Comparison of ENCODE assay signal across 8 cellular contexts in genomic region chr1:184035719-184036516, GRCh38. TPM values are rescaled to one million over a fixed set of nuclear protein-coding genes. Genes with fewer than 3 reads are reported as not detected.
A peak's percentile ranks its signal among the peaks of the same experiment; 100 is the strongest.
DNase-seq lines count a peak whose midpoint lies in the region; ATAC-seq and TF ChIP-seq lines count a peak whose summit lies in the region.

No MANE protein-coding gene starts in this region.

- H3K36me3 Mint-ChIP-seq in GM23338 (ENCODE audit: low read depth) = no peaks in the 10 kb centered on the region

- peak; percentile 35 for DNase-seq in GM23338 (ENCODE audit: low spot score)
- peak; percentile 52 for DNase-seq in WERI-Rb-1
- DNase-seq in left ventricle myocardium inferior = no peak
- DNase-seq in sciatic nerve (ENCODE audit: low spot score) = no peak
- no peak for DNase-seq in ureter (ENCODE audit: low spot score)
- no peak for DNase-seq in HuH-7.5 (ENCODE audit: low spot score)
- DNase-seq in SKM-1 treated with dmso at 0.1 percent for 144 hours (lab: John Stamatoyannopoulos, UW; ENCODE audit: unreplicated experiment) = no peak

- no peak overlapping the region for H3K27ac ChIP-seq in GM23338 (ENCODE audit: low read depth)
- H3K27ac ChIP-seq in WERI-Rb-1 = no peak overlapping the region
- peak overlapping the region; percentile 82 for H3K27ac ChIP-seq in left ventricle myocardium inferior (replicated peaks)

- peaks cover 12% of the 10 kb centered on the region for H3K4me1 ChIP-seq in GM23338 (ENCODE audit: insufficient read depth)
- peaks cover 25% of the 10 kb centered on the region for H3K4me1 ChIP-seq in left ventricle myocardium inferior

- H3K27ac Mint-ChIP-seq in GM23338 = no peak overlapping the region

- H3K27me3 Mint-ChIP-seq in GM23338 (ENCODE audit: insufficient read depth, low read depth, poor library complexity) = peaks cover 36% of the 10 kb centered on the region

- H3K36me3 ChIP-seq in GM23338 (ENCODE audit: insufficient read depth) (peaks cover 3% of the 10 kb centered on the region; the same call in 1 of the 2 replicates), WERI-Rb-1 (no peaks in the 10 kb centered on the region), left ventricle myocardium inferior (no peaks in the 10 kb centered on the region)

- intact Hi-C loops in left ventricle myocardium inferior (cut with micrococcal nuclease) (no loop called here), sciatic nerve (cut with DNase I) (no loop called here)

- no peaks in the 10 kb centered on the region for H3K9me2 ChIP-seq in GM23338 (ENCODE audit: insufficient read depth)

- no peaks in the 10 kb centered on the region for H3K9me3 ChIP-seq in WERI-Rb-1 (ENCODE audit: severe bottlenecking)
- H3K9me3 ChIP-seq in left ventricle myocardium inferior (replicated peaks) = no peaks in the 10 kb centered on the region

- H3K9me3 Mint-ChIP-seq in GM23338 = no peaks in the 10 kb centered on the region; the same call in 2 of the 3 replicates

- peak overlapping the region; percentile 77 for H3K4me3 ChIP-seq in GM23338
- peak overlapping the region; percentile 68 for H3K4me3 ChIP-seq in WERI-Rb-1 (ENCODE audit: low read depth, low read length)
- peak overlapping the region; percentile 72 for H3K4me3 ChIP-seq in left ventricle myocardium inferior

- H3K4me1 Mint-ChIP-seq in GM23338 = peaks cover 7% of the 10 kb centered on the region

- peak overlapping the region; percentile 91 for H2AFZ ChIP-seq in GM23338

- H3F3A ChIP-seq in GM23338 (replicated peaks; ENCODE audit: low read depth) = peaks cover 9% of the 10 kb centered on the region; the same call in 1 of the 2 replicates

- no peaks in the 10 kb centered on the region for H4K20me1 ChIP-seq in GM23338 (replicated peaks; ENCODE audit: insufficient read depth)

- peak overlapping the region; percentile 72 for H3K4me3 Mint-ChIP-seq in GM23338

- peak overlapping the region; percentile 87 for H3K4me2 ChIP-seq in GM23338

- ATAC-seq in GM23338 (peak; percentile 2; the same call in 2 of the 3 replicates), sciatic nerve (peak; percentile 19), HG02973 (IDR thresholded peaks at IDR 0.05; ENCODE audit: unreplicated experiment) (no peak)

- H3K27me3 ChIP-seq in GM23338 (ENCODE audit: insufficient read depth) (peaks cover 74% of the 10 kb centered on the region), WERI-Rb-1 (ENCODE audit: insufficient read depth, low read depth, severe bottlenecking) (no peaks in the 10 kb centered on the region), left ventricle myocardium inferior (ENCODE audit: low read depth) (peaks cover 38% of the 10 kb centered on the region)

- no peaks in the 10 kb centered on the region for H3K79me2 ChIP-seq in GM23338 (replicated peaks; ENCODE audit: insufficient read depth)

- TF ChIP-seq CTCF in GM23338 (conservative IDR thresholded peaks at IDR 0.05; ENCODE audit: low read depth in 2 of 2) = no peak
- TF ChIP-seq CTCF in WERI-Rb-1 (IDR thresholded peaks at IDR 0.05; ENCODE audit: low read depth, low read length) = no peak
- TF ChIP-seq CTCF in left ventricle myocardium inferior (IDR thresholded peaks at IDR 0.05; ENCODE audit: borderline replicate concordance) = no peak

TF ChIP-seq in GM23338, 12 proteins besides CTCF, POLR2A, EP300 and RAD21:
- TF ChIP-seq NANOG (IDR thresholded peaks at IDR 0.05; ENCODE audit: borderline replicate concordance) = no peak
- TF ChIP-seq ZNF462 (CRISPR knock-in tag; IDR thresholded peaks at IDR 0.05) = no peak
- no peak for TF ChIP-seq ZNF114 (CRISPR knock-in tag; IDR thresholded peaks at IDR 0.05)
- no peak for TF ChIP-seq JUNB (IDR thresholded peaks at IDR 0.05; ENCODE audit: unreplicated experiment)
- no peak for TF ChIP-seq EZH2phosphoT487 (IDR thresholded peaks at IDR 0.05; ENCODE audit: unreplicated experiment)

RNA-seq across cellular contexts. Expression of gene COLGALT2, which starts 1.6 kb away (rescaled TPM):
- 4.3 and 7.1 TPM in 2 replicates for total RNA-seq in GM23338 (2014; rRNA removed; shearing (Covaris generic))
- 1.5 and 1.6 TPM in 2 replicates for polyA plus RNA-seq in GM23338 (2016; fragmentation: Nextera tagmentation; extraction: Ambion mirVana)
- total RNA-seq in left ventricle myocardium inferior (4.3 TPM), sciatic nerve (2.5 TPM), ureter (4.4 TPM)

RNA-seq across cellular contexts. Expression of gene TSEN15, which starts 15.6 kb away (rescaled TPM):
- 55.8 and 61.0 TPM in 2 replicates for total RNA-seq in GM23338 (2014; rRNA removed; shearing (Covaris generic))
- 51.6 and 55.8 TPM in 2 replicates for polyA plus RNA-seq in GM23338 (2016; fragmentation: Nextera tagmentation; extraction: Ambion mirVana)
- 29.4 TPM for total RNA-seq in left ventricle myocardium inferior
- total RNA-seq in sciatic nerve = 22.3 TPM
- total RNA-seq in ureter = 46.0 TPM

Comparison
In these comparisons a context has a peak if more than half of its experiments do, and no peak if none do; other contexts are left out.
1. DNase-seq: peak in GM23338 (single experiment) and WERI-Rb-1 (single experiment); none in left ventricle myocardium inferior (single experiment), sciatic nerve (single experiment), ureter (single experiment), HuH-7.5 (single experiment) and SKM-1 treated with dmso at 0.1 percent for 144 hours (single experiment).
2. Peak in every context shown above with its lines, with median percentiles within 50 percentile points of each other: H3K4me3 ChIP-seq.